In the genomic region with DNA sequence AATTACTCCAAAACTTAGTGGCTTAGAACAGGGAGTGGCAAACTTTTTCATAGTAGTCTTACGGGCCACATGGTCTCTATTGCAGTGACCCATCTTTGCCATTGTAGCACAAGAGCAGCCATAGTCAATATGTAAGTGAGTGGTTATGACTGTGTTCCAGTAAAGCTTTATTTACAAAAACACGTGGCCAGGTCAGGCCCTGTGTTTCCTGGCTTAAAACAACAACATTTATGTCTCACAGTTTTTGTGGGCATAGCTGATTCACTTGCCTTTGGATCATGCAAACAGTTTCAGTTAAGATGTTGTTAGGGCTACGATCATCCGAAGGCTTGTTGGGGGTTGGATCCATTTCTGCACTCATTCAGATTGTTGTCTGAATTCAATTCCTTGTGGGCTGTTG, we compare ENCODE assay signal across 17 cellular contexts.
DNase-seq lines count a peak whose midpoint lies in the region; ATAC-seq, FAIRE-seq and TF ChIP-seq lines count a peak whose summit lies in the region.
"Had no signal": no experiment of that assay in that cellular context is flagged by ENCODE, and none has a peak within 500 bp of the region (broad histone marks: within the 10 kb centered on the region; RNA-seq: fewer than 3 reads in every experiment).

No MANE protein-coding gene starts in this region.

- no peak overlapping the region for H3K4me3 Mint-ChIP-seq in activated CD4-positive, alpha-beta T cell treated with anti-CD3 and anti-CD28 coated beads for 36 hours
- H3K4me3 Mint-ChIP-seq in astrocyte (ENCODE audit: unreplicated experiment), result no peak overlapping the region
- H3K4me3 Mint-ChIP-seq: CD8-positive, alpha-beta T cell had no signal

- H3K36me3 ChIP-seq in astrocyte (ENCODE audit: insufficient read depth, low read length), result no peaks in the 10 kb centered on the region
- H3K36me3 ChIP-seq: BE2C had no signal

- no peaks in the 10 kb centered on the region for H3K9me3 ChIP-seq in astrocyte (ENCODE audit: insufficient read depth, low read depth, low read length)
- H3K9me3 ChIP-seq: BE2C had no signal

- no peak overlapping the region for H3K4me2 ChIP-seq in astrocyte (ENCODE audit: low read length)

- no peaks in the 10 kb centered on the region for H4K20me1 ChIP-seq in astrocyte (ENCODE audit: insufficient read depth, low read length)

- no peaks in the 10 kb centered on the region for H3K27me3 Mint-ChIP-seq in activated CD4-positive, alpha-beta T cell treated with anti-CD3 and anti-CD28 coated beads for 36 hours
- no peaks in the 10 kb centered on the region for H3K27me3 Mint-ChIP-seq in astrocyte (ENCODE audit: low read depth, unreplicated experiment)

- no peak overlapping the region for H3K27ac Mint-ChIP-seq in activated CD4-positive, alpha-beta T cell treated with anti-CD3 and anti-CD28 coated beads for 36 hours
- no peak overlapping the region for H3K27ac Mint-ChIP-seq in astrocyte (ENCODE audit: unreplicated experiment)
- H3K27ac Mint-ChIP-seq: CD8-positive, alpha-beta T cell had no signal

- no peak overlapping the region for H3K27ac ChIP-seq in astrocyte (ENCODE audit: low read depth, low read length)
- H3K27ac ChIP-seq: 22Rv1 had no signal

- ATAC-seq in activated CD4-positive, alpha-beta T cell treated with anti-CD3 and anti-CD28 coated beads for 36 hours, result peak; percentile 9
- ATAC-seq: CD8-positive, alpha-beta T cell; Panc1 had no signal

- no peak for TF ChIP-seq CTCF in astrocyte (IDR thresholded peaks at IDR 0.05; ENCODE audit: insufficient read depth, low read depth, low read length)
- TF ChIP-seq CTCF in fibroblast of villous mesenchyme (IDR thresholded peaks at IDR 0.05; ENCODE audit: insufficient read depth, low read depth, low read length), result no peak

- H2AFZ ChIP-seq in astrocyte (ENCODE audit: low read depth, low read length), result no peak overlapping the region

- no peaks in the 10 kb centered on the region for H3K4me1 Mint-ChIP-seq in activated CD4-positive, alpha-beta T cell treated with anti-CD3 and anti-CD28 coated beads for 36 hours
- H3K4me1 Mint-ChIP-seq in astrocyte (ENCODE audit: low read depth, unreplicated experiment), result peaks cover 7% of the 10 kb centered on the region

- CTCF ChIA-PET in activated CD4-positive, alpha-beta T cell treated with anti-CD3 and anti-CD28 coated beads for 36 hours (lab: Charles Lee), result no interaction called here

- DNase-seq in activated CD4-positive, alpha-beta T cell treated with anti-CD3 and anti-CD28 coated beads for 36 hours, result no peak
- no peak for DNase-seq in activated CD4-positive, alpha-beta T cell treated with anti-CD3 and anti-CD28 coated beads for 48 hours
- DNase-seq in astrocyte (ENCODE audit: low read depth) (peak; percentile 4), fibroblast of villous mesenchyme (ENCODE audit: low read depth) (peak; percentile 56), midbrain (lab: John Stamatoyannopoulos, UW) (no peak), superior temporal gyrus (ENCODE audit: extremely low spot score) (no peak), amygdala (lab: John Stamatoyannopoulos, UW) (no peak), nucleus accumbens (lab: John Stamatoyannopoulos, UW) (no peak)
- DNase-seq: BE2C; CD8-positive, alpha-beta T cell; KBM-7; NCI-H1092; NCI-H146; NCI-H2081; NCI-H510A treated with DMSO at 0.1 percent for 48 hours had no signal

- H3K4me1 ChIP-seq in astrocyte (ENCODE audit: insufficient read depth, low read length), result no peaks in the 10 kb centered on the region
- H3K4me1 ChIP-seq: BE2C had no signal

- no peaks in the 10 kb centered on the region for H3K79me2 ChIP-seq in astrocyte (ENCODE audit: insufficient read depth, low read length)

- no peak for FAIRE-seq in astrocyte (lab: Jason Lieb, UNC)

- POLR2A ChIA-PET in activated CD4-positive, alpha-beta T cell treated with anti-CD3 and anti-CD28 coated beads for 36 hours (lab: Charles Lee), result no interaction called here

- H3K4me3 ChIP-seq in astrocyte (ENCODE audit: insufficient read depth, low read depth, low read length) (no peak overlapping the region), fibroblast of villous mesenchyme (ENCODE audit: low read depth, low read length) (no peak overlapping the region)

- intact Hi-C loops in activated CD4-positive, alpha-beta T cell treated with anti-CD3 and anti-CD28 coated beads for 36 hours (cut with DNase I, micrococcal nuclease), result no loop called here

- peaks cover 12% of the 10 kb centered on the region for H3K9me3 Mint-ChIP-seq in activated CD4-positive, alpha-beta T cell treated with anti-CD3 and anti-CD28 coated beads for 36 hours (ENCODE audit: low read depth)
- peaks cover 2% of the 10 kb centered on the region for H3K9me3 Mint-ChIP-seq in astrocyte (ENCODE audit: unreplicated experiment)
- H3K9me3 Mint-ChIP-seq: CD8-positive, alpha-beta T cell had no signal

- no peaks in the 10 kb centered on the region for H3K27me3 ChIP-seq in astrocyte (ENCODE audit: insufficient read depth, low read length)
- H3K27me3 ChIP-seq: BE2C had no signal

- no peak overlapping the region for H3K9ac ChIP-seq in astrocyte (ENCODE audit: low read length)

- H3K36me3 Mint-ChIP-seq in activated CD4-positive, alpha-beta T cell treated with anti-CD3 and anti-CD28 coated beads for 36 hours (ENCODE audit: low read depth), result no peaks in the 10 kb centered on the region
- no peaks in the 10 kb centered on the region for H3K36me3 Mint-ChIP-seq in astrocyte (ENCODE audit: low read depth, unreplicated experiment)

Comparison
In these comparisons a context has a peak if more than half of its experiments do, and no peak if none do; other contexts are left out.
1. DNase-seq: peak in astrocyte (single experiment) and fibroblast of villous mesenchyme (single experiment); none in activated CD4-positive, alpha-beta T cell treated with anti-CD3 and anti-CD28 coated beads for 36 hours (single experiment), activated CD4-positive, alpha-beta T cell treated with anti-CD3 and anti-CD28 coated beads for 48 hours (single experiment), midbrain (single experiment), superior temporal gyrus (single experiment), amygdala (0 of 56) and nucleus accumbens (0 of 56).